In genomic region chr14:20343092-20343854, GRCh38 we compare ENCODE assay signal across 1 cellular context.
TF ChIP-seq lines count a peak whose summit lies in the region.

Gene PARP2 (plus strand): TSS chr14:20343635. CDS start chr14:20343642, 7 bp downstream.

TF ChIP-seq in HepG2, 621 proteins besides CTCF, POLR2A, EP300 and RAD21 (continued from another document and continues in another):
- no peak for TF ChIP-seq ZNF10 (CRISPR knock-in tag; IDR thresholded peaks at IDR 0.05; ENCODE audit: borderline replicate concordance, low read depth)
- TF ChIP-seq, protein P1, sequence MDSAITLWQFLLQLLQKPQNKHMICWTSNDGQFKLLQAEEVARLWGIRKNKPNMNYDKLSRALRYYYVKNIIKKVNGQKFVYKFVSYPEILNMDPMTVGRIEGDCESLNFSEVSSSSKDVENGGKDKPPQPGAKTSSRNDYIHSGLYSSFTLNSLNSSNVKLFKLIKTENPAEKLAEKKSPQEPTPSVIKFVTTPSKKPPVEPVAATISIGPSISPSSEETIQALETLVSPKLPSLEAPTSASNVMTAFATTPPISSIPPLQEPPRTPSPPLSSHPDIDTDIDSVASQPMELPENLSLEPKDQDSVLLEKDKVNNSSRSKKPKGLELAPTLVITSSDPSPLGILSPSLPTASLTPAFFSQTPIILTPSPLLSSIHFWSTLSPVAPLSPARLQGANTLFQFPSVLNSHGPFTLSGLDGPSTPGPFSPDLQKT (CRISPR knock-in tag; IDR thresholded peaks at IDR 0.05; ENCODE audit: borderline replicate concordance) = no peak
- TF ChIP-seq ZNF530 (CRISPR knock-in tag; IDR thresholded peaks at IDR 0.05; ENCODE audit: low read depth) = no peak
- TF ChIP-seq NFYC (CRISPR knock-in tag; IDR thresholded peaks at IDR 0.05) = peak; percentile 61; the same call in 1 of the 2 replicates
- no peak for TF ChIP-seq SP1 (IDR thresholded peaks at IDR 0.05)
- TF ChIP-seq SP1 (CRISPR knock-in tag; IDR thresholded peaks at IDR 0.05) = 0 out of 2 replicates have a peak, but pooled peaks have one; percentile 47
- peak; percentile 43 for TF ChIP-seq CBX1 (IDR thresholded peaks at IDR 0.05; ENCODE audit: low read depth)
- peak; percentile 79; the same call in 1 of the 2 replicates for TF ChIP-seq RFX5 (IDR thresholded peaks at IDR 0.05; ENCODE audit: low read depth, low read length)
- TF ChIP-seq ZNF367 (CRISPR knock-in tag; IDR thresholded peaks at IDR 0.05; ENCODE audit: borderline replicate concordance) = no peak
- TF ChIP-seq GFI1 (CRISPR knock-in tag; IDR thresholded peaks at IDR 0.05; ENCODE audit: borderline replicate concordance) = peak; percentile 74
- TF ChIP-seq MEF2D (CRISPR knock-in tag; IDR thresholded peaks at IDR 0.05) = peak; percentile 91
- TF ChIP-seq CREB1 (IDR thresholded peaks at IDR 0.05) = peak; percentile 100
- peak; percentile 99 for TF ChIP-seq CREB1 (CRISPR knock-in tag; IDR thresholded peaks at IDR 0.05)
- no peak; the same call in 1 of the 2 replicates for TF ChIP-seq PITX1 (CRISPR knock-in tag; IDR thresholded peaks at IDR 0.05)
- TF ChIP-seq RXRA (CRISPR knock-in tag; IDR thresholded peaks at IDR 0.05) = peak; percentile 67
- TF ChIP-seq, protein P2, sequence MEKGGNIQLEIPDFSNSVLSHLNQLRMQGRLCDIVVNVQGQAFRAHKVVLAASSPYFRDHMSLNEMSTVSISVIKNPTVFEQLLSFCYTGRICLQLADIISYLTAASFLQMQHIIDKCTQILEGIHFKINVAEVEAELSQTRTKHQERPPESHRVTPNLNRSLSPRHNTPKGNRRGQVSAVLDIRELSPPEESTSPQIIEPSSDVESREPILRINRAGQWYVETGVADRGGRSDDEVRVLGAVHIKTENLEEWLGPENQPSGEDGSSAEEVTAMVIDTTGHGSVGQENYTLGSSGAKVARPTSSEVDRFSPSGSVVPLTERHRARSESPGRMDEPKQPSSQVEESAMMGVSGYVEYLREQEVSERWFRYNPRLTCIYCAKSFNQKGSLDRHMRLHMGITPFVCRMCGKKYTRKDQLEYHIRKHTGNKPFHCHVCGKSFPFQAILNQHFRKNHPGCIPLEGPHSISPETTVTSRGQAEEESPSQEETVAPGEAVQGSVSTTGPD (CRISPR knock-in tag; IDR thresholded peaks at IDR 0.05) = peak; percentile 19; the same call in 1 of the 2 replicates
- TF ChIP-seq, protein P3, sequence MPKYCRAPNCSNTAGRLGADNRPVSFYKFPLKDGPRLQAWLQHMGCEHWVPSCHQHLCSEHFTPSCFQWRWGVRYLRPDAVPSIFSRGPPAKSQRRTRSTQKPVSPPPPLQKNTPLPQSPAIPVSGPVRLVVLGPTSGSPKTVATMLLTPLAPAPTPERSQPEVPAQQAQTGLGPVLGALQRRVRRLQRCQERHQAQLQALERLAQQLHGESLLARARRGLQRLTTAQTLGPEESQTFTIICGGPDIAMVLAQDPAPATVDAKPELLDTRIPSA (CRISPR knock-in tag; IDR thresholded peaks at IDR 0.05; ENCODE audit: borderline replicate concordance) = peak; percentile 94; the same call in 1 of the 2 replicates
- peak; percentile 77 for TF ChIP-seq ELF1 (CRISPR knock-in tag; IDR thresholded peaks at IDR 0.05)
- peak; percentile 90 for TF ChIP-seq ZNF772 (CRISPR knock-in tag; IDR thresholded peaks at IDR 0.05)
- TF ChIP-seq KAT8 (CRISPR knock-in tag; IDR thresholded peaks at IDR 0.05) = peak; percentile 92
- TF ChIP-seq, protein P4, sequence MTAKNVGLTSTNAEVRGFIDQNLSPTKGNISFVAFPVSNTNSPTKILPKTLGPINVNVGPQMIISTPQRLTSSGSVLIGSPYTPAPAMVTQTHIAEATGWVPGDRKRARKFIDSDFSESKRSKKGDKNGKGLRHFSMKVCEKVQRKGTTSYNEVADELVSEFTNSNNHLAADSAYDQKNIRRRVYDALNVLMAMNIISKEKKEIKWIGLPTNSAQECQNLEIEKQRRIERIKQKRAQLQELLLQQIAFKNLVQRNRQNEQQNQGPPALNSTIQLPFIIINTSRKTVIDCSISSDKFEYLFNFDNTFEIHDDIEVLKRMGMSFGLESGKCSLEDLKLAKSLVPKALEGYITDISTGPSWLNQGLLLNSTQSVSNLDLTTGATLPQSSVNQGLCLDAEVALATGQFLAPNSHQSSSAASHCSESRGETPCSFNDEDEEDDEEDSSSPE (CRISPR knock-in tag; IDR thresholded peaks at IDR 0.05) = peak; percentile 99
- TF ChIP-seq NR2C2 (CRISPR knock-in tag; IDR thresholded peaks at IDR 0.05; ENCODE audit: borderline replicate concordance) = peak; percentile 53
- TF ChIP-seq XRCC5 (optimal IDR thresholded peaks at IDR 0.05; ENCODE audit: low read length) = peak; percentile 48
- TF ChIP-seq, protein P5, sequence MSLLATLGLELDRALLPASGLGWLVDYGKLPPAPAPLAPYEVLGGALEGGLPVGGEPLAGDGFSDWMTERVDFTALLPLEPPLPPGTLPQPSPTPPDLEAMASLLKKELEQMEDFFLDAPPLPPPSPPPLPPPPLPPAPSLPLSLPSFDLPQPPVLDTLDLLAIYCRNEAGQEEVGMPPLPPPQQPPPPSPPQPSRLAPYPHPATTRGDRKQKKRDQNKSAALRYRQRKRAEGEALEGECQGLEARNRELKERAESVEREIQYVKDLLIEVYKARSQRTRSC (CRISPR knock-in tag; IDR thresholded peaks at IDR 0.05; ENCODE audit: low read depth) = peak; percentile 93; the same call in 1 of the 2 replicates
- TF ChIP-seq MED8 (CRISPR knock-in tag; IDR thresholded peaks at IDR 0.05; ENCODE audit: insufficient replicate concordance) = peak; percentile 68
- no peak for TF ChIP-seq HNRNPH1 (optimal IDR thresholded peaks at IDR 0.05; ENCODE audit: low read depth, low read length)
- peak; percentile 95 for TF ChIP-seq YEATS2 (CRISPR knock-in tag; IDR thresholded peaks at IDR 0.05; ENCODE audit: borderline replicate concordance)
- no peak for TF ChIP-seq CC2D1A (CRISPR knock-in tag; IDR thresholded peaks at IDR 0.05)
- no peak for TF ChIP-seq ZNF44 (CRISPR knock-in tag; IDR thresholded peaks at IDR 0.05)
- 0 out of 2 replicates have a peak, but pooled peaks have one; percentile 61 for TF ChIP-seq PAWR (CRISPR knock-in tag; IDR thresholded peaks at IDR 0.05; ENCODE audit: borderline replicate concordance)
- TF ChIP-seq HBP1 (CRISPR knock-in tag; IDR thresholded peaks at IDR 0.05; ENCODE audit: low read depth) = peak; percentile 52; the same call in 1 of the 2 replicates
- 0 out of 2 replicates have a peak, but pooled peaks have one; percentile 14 for TF ChIP-seq ZNF567 (CRISPR knock-in tag; IDR thresholded peaks at IDR 0.05; ENCODE audit: borderline replicate concordance)
- TF ChIP-seq FOXO1 (CRISPR knock-in tag; IDR thresholded peaks at IDR 0.05) = no peak
- TF ChIP-seq ZSCAN20 (CRISPR knock-in tag; IDR thresholded peaks at IDR 0.05; ENCODE audit: borderline replicate concordance) = no peak; the same call in 1 of the 2 replicates
- peak; percentile 98; the same call in 1 of the 2 replicates for TF ChIP-seq ZNF350 (CRISPR knock-in tag; IDR thresholded peaks at IDR 0.05; ENCODE audit: borderline replicate concordance, low read depth)
- TF ChIP-seq ZNF230 (CRISPR knock-in tag; IDR thresholded peaks at IDR 0.05) = peak; percentile 91; the same call in 1 of the 2 replicates
- TF ChIP-seq ZNF34 (CRISPR knock-in tag; IDR thresholded peaks at IDR 0.05; ENCODE audit: borderline replicate concordance) = 0 out of 2 replicates have a peak, but pooled peaks have one; percentile 68
- peak; percentile 85; the same call in 1 of the 2 replicates for TF ChIP-seq ZNF337 (CRISPR knock-in tag; IDR thresholded peaks at IDR 0.05; ENCODE audit: borderline replicate concordance, low read depth)
- TF ChIP-seq, protein P6, sequence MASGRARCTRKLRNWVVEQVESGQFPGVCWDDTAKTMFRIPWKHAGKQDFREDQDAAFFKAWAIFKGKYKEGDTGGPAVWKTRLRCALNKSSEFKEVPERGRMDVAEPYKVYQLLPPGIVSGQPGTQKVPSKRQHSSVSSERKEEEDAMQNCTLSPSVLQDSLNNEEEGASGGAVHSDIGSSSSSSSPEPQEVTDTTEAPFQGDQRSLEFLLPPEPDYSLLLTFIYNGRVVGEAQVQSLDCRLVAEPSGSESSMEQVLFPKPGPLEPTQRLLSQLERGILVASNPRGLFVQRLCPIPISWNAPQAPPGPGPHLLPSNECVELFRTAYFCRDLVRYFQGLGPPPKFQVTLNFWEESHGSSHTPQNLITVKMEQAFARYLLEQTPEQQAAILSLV (CRISPR knock-in tag; IDR thresholded peaks at IDR 0.05; ENCODE audit: borderline replicate concordance) = peak; percentile 66; the same call in 1 of the 2 replicates
- TF ChIP-seq ZNF629 (CRISPR knock-in tag; conservative IDR thresholded peaks at IDR 0.05) = peak; percentile 19; the same call in 1 of the 2 replicates
- peak; percentile 72; the same call in 1 of the 2 replicates for TF ChIP-seq ZNF225 (CRISPR knock-in tag; IDR thresholded peaks at IDR 0.05)
- TF ChIP-seq ETV5 (CRISPR knock-in tag; IDR thresholded peaks at IDR 0.05; ENCODE audit: borderline replicate concordance) = peak; percentile 53
- TF ChIP-seq, protein P7, sequence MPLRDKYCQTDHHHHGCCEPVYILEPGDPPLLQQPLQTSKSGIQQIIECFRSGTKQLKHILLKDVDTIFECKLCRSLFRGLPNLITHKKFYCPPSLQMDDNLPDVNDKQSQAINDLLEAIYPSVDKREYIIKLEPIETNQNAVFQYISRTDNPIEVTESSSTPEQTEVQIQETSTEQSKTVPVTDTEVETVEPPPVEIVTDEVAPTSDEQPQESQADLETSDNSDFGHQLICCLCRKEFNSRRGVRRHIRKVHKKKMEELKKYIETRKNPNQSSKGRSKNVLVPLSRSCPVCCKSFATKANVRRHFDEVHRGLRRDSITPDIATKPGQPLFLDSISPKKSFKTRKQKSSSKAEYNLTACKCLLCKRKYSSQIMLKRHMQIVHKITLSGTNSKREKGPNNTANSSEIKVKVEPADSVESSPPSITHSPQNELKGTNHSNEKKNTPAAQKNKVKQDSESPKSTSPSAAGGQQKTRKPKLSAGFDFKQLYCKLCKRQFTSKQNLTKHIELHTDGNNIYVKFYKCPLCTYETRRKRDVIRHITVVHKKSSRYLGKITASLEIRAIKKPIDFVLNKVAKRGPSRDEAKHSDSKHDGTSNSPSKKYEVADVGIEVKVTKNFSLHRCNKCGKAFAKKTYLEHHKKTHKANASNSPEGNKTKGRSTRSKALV (CRISPR knock-in tag; IDR thresholded peaks at IDR 0.05) = peak; percentile 95
- TF ChIP-seq NR3C1 (CRISPR knock-in tag; IDR thresholded peaks at IDR 0.05) = no peak
- TF ChIP-seq, protein P8, sequence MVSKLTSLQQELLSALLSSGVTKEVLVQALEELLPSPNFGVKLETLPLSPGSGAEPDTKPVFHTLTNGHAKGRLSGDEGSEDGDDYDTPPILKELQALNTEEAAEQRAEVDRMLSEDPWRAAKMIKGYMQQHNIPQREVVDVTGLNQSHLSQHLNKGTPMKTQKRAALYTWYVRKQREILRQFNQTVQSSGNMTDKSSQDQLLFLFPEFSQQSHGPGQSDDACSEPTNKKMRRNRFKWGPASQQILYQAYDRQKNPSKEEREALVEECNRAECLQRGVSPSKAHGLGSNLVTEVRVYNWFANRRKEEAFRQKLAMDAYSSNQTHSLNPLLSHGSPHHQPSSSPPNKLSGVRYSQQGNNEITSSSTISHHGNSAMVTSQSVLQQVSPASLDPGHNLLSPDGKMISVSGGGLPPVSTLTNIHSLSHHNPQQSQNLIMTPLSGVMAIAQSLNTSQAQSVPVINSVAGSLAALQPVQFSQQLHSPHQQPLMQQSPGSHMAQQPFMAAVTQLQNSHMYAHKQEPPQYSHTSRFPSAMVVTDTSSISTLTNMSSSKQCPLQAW (CRISPR knock-in tag; IDR thresholded peaks at IDR 0.05) = peak; percentile 97
- TF ChIP-seq CEBPG (CRISPR knock-in tag; IDR thresholded peaks at IDR 0.05) = peak; percentile 27; the same call in 1 of the 2 replicates
- no peak; the same call in 1 of the 2 replicates for TF ChIP-seq NFE2L2 (IDR thresholded peaks at IDR 0.05; ENCODE audit: low read length)
- TF ChIP-seq, protein P9, sequence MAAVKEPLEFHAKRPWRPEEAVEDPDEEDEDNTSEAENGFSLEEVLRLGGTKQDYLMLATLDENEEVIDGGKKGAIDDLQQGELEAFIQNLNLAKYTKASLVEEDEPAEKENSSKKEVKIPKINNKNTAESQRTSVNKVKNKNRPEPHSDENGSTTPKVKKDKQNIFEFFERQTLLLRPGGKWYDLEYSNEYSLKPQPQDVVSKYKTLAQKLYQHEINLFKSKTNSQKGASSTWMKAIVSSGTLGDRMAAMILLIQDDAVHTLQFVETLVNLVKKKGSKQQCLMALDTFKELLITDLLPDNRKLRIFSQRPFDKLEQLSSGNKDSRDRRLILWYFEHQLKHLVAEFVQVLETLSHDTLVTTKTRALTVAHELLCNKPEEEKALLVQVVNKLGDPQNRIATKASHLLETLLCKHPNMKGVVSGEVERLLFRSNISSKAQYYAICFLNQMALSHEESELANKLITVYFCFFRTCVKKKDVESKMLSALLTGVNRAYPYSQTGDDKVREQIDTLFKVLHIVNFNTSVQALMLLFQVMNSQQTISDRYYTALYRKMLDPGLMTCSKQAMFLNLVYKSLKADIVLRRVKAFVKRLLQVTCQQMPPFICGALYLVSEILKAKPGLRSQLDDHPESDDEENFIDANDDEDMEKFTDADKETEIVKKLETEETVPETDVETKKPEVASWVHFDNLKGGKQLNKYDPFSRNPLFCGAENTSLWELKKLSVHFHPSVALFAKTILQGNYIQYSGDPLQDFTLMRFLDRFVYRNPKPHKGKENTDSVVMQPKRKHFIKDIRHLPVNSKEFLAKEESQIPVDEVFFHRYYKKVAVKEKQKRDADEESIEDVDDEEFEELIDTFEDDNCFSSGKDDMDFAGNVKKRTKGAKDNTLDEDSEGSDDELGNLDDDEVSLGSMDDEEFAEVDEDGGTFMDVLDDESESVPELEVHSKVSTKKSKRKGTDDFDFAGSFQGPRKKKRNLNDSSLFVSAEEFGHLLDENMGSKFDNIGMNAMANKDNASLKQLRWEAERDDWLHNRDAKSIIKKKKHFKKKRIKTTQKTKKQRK (IDR thresholded peaks at IDR 0.05; ENCODE audit: low read length) = no peak
- peak; percentile 77 for TF ChIP-seq HNRNPLL (IDR thresholded peaks at IDR 0.05; ENCODE audit: low read depth, low read length, poor library complexity, severe bottlenecking)
- TF ChIP-seq ATRX (CRISPR knock-in tag; IDR thresholded peaks at IDR 0.05; ENCODE audit: borderline replicate concordance) = no peak
